In genomic region chrX:47563801-47564315, GRCh38 we compare ENCODE assay signal across 15 cellular contexts. TPM values are rescaled to one million over a fixed set of nuclear protein-coding genes. Genes with fewer than 3 reads are reported as not detected.
DNase-seq lines count a peak whose midpoint lies in the region; ATAC-seq and TF ChIP-seq lines count a peak whose summit lies in the region.
"Had no signal": no experiment of that assay in that cellular context is flagged by ENCODE, and none has a peak within 500 bp of the region (broad histone marks: within the 10 kb centered on the region; RNA-seq: fewer than 3 reads in every experiment).

No MANE protein-coding gene starts in this region.

- H3K27ac ChIP-seq in SJSA1, result peak overlapping the region; percentile 21
- no peak overlapping the region for H3K27ac ChIP-seq in left ventricle myocardium inferior (replicated peaks)
- H3K27ac ChIP-seq: esophagus muscularis mucosa, parathyroid adenoma had no signal

- H3K9me3 ChIP-seq in SJSA1 (replicated peaks), result no peaks in the 10 kb centered on the region
- no peaks in the 10 kb centered on the region for H3K9me3 ChIP-seq in skeletal muscle satellite cell (replicated peaks; ENCODE audit: low read length)
- no peaks in the 10 kb centered on the region for H3K9me3 ChIP-seq in left ventricle myocardium inferior (replicated peaks)

- peaks cover 25% of the 10 kb centered on the region for H3K36me3 Mint-ChIP-seq in activated naive CD4-positive, alpha-beta T cell treated with anti-CD3 and anti-CD28 coated beads, Interleukin-2, amount 10 ng/mL, durations not matched to agents 7 days and 5 days
- peaks cover 44% of the 10 kb centered on the region for H3K36me3 Mint-ChIP-seq in central memory CD8-positive, alpha-beta T cell (ENCODE audit: insufficient read depth)
- H3K36me3 Mint-ChIP-seq in WTC11, result peaks cover 27% of the 10 kb centered on the region

- H3K36me3 ChIP-seq in SJSA1 (peaks cover 46% of the 10 kb centered on the region), skeletal muscle satellite cell (ENCODE audit: insufficient read depth, low read length) (peaks cover 30% of the 10 kb centered on the region), left ventricle myocardium inferior (peaks cover 49% of the 10 kb centered on the region)

- peaks cover 20% of the 10 kb centered on the region for H3K4me1 ChIP-seq in SJSA1 (replicated peaks)
- H3K4me1 ChIP-seq in skeletal muscle satellite cell (ENCODE audit: control insufficient read depth, insufficient read depth, low read length), result peaks cover 18% of the 10 kb centered on the region
- peaks cover 17% of the 10 kb centered on the region for H3K4me1 ChIP-seq in left ventricle myocardium inferior
- H3K4me1 ChIP-seq: parathyroid adenoma had no signal

- H3K9ac ChIP-seq in skeletal muscle satellite cell (ENCODE audit: low read depth, low read length), result no peak overlapping the region
- H3K9ac ChIP-seq: parathyroid adenoma had no signal

- no peaks in the 10 kb centered on the region for H3K27me3 Mint-ChIP-seq in activated naive CD4-positive, alpha-beta T cell treated with anti-CD3 and anti-CD28 coated beads, Interleukin-2, amount 10 ng/mL, durations not matched to agents 7 days and 5 days
- H3K27me3 Mint-ChIP-seq in central memory CD8-positive, alpha-beta T cell, result no peaks in the 10 kb centered on the region
- no peaks in the 10 kb centered on the region for H3K27me3 Mint-ChIP-seq in WTC11 (ENCODE audit: low read depth)

- H3K27me3 ChIP-seq in SJSA1 (replicated peaks) (no peaks in the 10 kb centered on the region), skeletal muscle satellite cell (ENCODE audit: control insufficient read depth, insufficient read depth, low read length) (no peaks in the 10 kb centered on the region), left ventricle myocardium inferior (ENCODE audit: low read depth) (no peaks in the 10 kb centered on the region)
- H3K27me3 ChIP-seq: esophagus muscularis mucosa had no signal

- CTCF ChIA-PET in activated naive CD4-positive, alpha-beta T cell treated with anti-CD3 and anti-CD28 coated beads, Interleukin-2, amount 10 ng/mL, durations not matched to agents 7 days and 5 days (lab: Charles Lee), result interaction anchor here (1.2 kb wide), 1 partner anchor 66 kb away, joined by 3 read pairs; the partner anchor contains the start of gene CFP
- CTCF ChIA-PET in WTC11 (lab: Charles Lee), result no interaction called here

- H3K4me3 ChIP-seq in SJSA1, result no peak overlapping the region
- H3K4me3 ChIP-seq in skeletal muscle satellite cell (ENCODE audit: low read length), result no peak overlapping the region
- no peak overlapping the region for H3K4me3 ChIP-seq in left ventricle myocardium inferior
- H3K4me3 ChIP-seq: esophagus muscularis mucosa had no signal

- no peak overlapping the region for H3K27ac Mint-ChIP-seq in activated naive CD4-positive, alpha-beta T cell treated with anti-CD3 and anti-CD28 coated beads, Interleukin-2, amount 10 ng/mL, durations not matched to agents 7 days and 5 days
- peak overlapping the region; percentile 53 for H3K27ac Mint-ChIP-seq in central memory CD8-positive, alpha-beta T cell (ENCODE audit: low read depth)
- no peak overlapping the region for H3K27ac Mint-ChIP-seq in WTC11
- H3K27ac Mint-ChIP-seq: H9 had no signal

- POLR2A ChIA-PET in WTC11 (lab: Charles Lee), result no interaction called here

- TF ChIP-seq CTCF in WTC11 (IDR thresholded peaks at IDR 0.05) (no peak), GM10266 (IDR thresholded peaks at IDR 0.05; ENCODE audit: control insufficient read depth, insufficient read depth, low read depth, missing control alignments) (no peak), left ventricle myocardium inferior (IDR thresholded peaks at IDR 0.05; ENCODE audit: borderline replicate concordance) (no peak)

- peak overlapping the region; percentile 39 for H3K4me2 ChIP-seq in skeletal muscle satellite cell (ENCODE audit: low read length)

- ATAC-seq in central memory CD8-positive, alpha-beta T cell (replicated peaks; ENCODE audit: extremely low read depth, poor library complexity, severe bottlenecking), result no peak
- ATAC-seq in WTC11, result no peak

- peaks cover 42% of the 10 kb centered on the region for H3K4me1 Mint-ChIP-seq in activated naive CD4-positive, alpha-beta T cell treated with anti-CD3 and anti-CD28 coated beads, Interleukin-2, amount 10 ng/mL, durations not matched to agents 7 days and 5 days
- peaks cover 30% of the 10 kb centered on the region for H3K4me1 Mint-ChIP-seq in central memory CD8-positive, alpha-beta T cell
- H3K4me1 Mint-ChIP-seq in WTC11, result peaks cover 13% of the 10 kb centered on the region

- H3K9me3 Mint-ChIP-seq in activated naive CD4-positive, alpha-beta T cell treated with anti-CD3 and anti-CD28 coated beads, Interleukin-2, amount 10 ng/mL, durations not matched to agents 7 days and 5 days, result no peaks in the 10 kb centered on the region
- no peaks in the 10 kb centered on the region for H3K9me3 Mint-ChIP-seq in central memory CD8-positive, alpha-beta T cell
- H3K9me3 Mint-ChIP-seq in WTC11, result no peaks in the 10 kb centered on the region

- intact Hi-C loops in left ventricle myocardium inferior (cut with micrococcal nuclease), result no loop called here

- no peak overlapping the region for H3K4me3 Mint-ChIP-seq in activated naive CD4-positive, alpha-beta T cell treated with anti-CD3 and anti-CD28 coated beads, Interleukin-2, amount 10 ng/mL, durations not matched to agents 7 days and 5 days
- peak overlapping the region; percentile 48 for H3K4me3 Mint-ChIP-seq in central memory CD8-positive, alpha-beta T cell
- H3K4me3 Mint-ChIP-seq in WTC11, result no peak overlapping the region

- DNase-seq in activated naive CD4-positive, alpha-beta T cell treated with Interleukin-2 at 50 U/mL for 16 hours, result peak; percentile 13
- no peak for DNase-seq in activated naive CD4-positive, alpha-beta T cell treated with anti-CD3 and anti-CD28 coated beads, Interleukin-2, amount 10 ng/mL, durations not matched to agents 7 days and 5 days
- DNase-seq in SJSA1 (ENCODE audit: low read depth in 1 of 2, low spot score in 2 of 2) (no peak), WTC11 (ENCODE audit: low spot score) (no peak), GM10266 (ENCODE audit: extremely low spot score) (no peak), left ventricle myocardium inferior (no peak)
- DNase-seq in central memory CD8-positive, alpha-beta T cell (ENCODE audit: low spot score in 2 of 2), result no peak
- DNase-seq: H9; NCI-H1105 treated with DMSO at 0.1 percent for 48 hours; NCI-H510A; Right ventricle myocardium superior; stimulated activated CD8-positive, alpha-beta memory T cell treated with anti-CD3 and anti-CD28 coated beads, Interleukin-4, amount 100 ng/mL, for 48 hours had no signal

TF ChIP-seq in WTC11, 78 proteins besides CTCF, POLR2A, EP300 and RAD21 (continues in another document):
- TF ChIP-seq FOXK1 (CRISPR knock-in tag; IDR thresholded peaks at IDR 0.05) (no peak), HMGXB4 (CRISPR knock-in tag; IDR thresholded peaks at IDR 0.05) (no peak), EMX1 (CRISPR knock-in tag; IDR thresholded peaks at IDR 0.05) (no peak), E2F4 (CRISPR knock-in tag; IDR thresholded peaks at IDR 0.05; ENCODE audit: borderline replicate concordance, low read depth) (no peak), USF2 (CRISPR knock-in tag; IDR thresholded peaks at IDR 0.05) (no peak), E2F5 (CRISPR knock-in tag; IDR thresholded peaks at IDR 0.05) (no peak)

RNA-seq across cellular contexts. Expression of gene ARAF, which starts 2.9 kb away (rescaled TPM):
- total RNA-seq in SJSA1 (2014; rRNA removed; shearing (Covaris generic)), result 29.8 and 30.1 TPM in 2 replicates
- total RNA-seq in skeletal muscle satellite cell (2012; rRNA removed), result 10.6 and 19.9 TPM in 2 replicates
- 52.5 to 55.8 TPM (median 55.1 TPM) in 3 replicates for total RNA-seq in WTC11 (2021)
- 76.4 TPM for total RNA-seq in left ventricle myocardium inferior

RNA-seq across cellular contexts. Expression of gene TIMP1, which starts 18.4 kb away (rescaled TPM):
- total RNA-seq in SJSA1 (2014; rRNA removed; shearing (Covaris generic)), result 245 and 330 TPM in 2 replicates
- 943 and 1,314 TPM in 2 replicates for total RNA-seq in skeletal muscle satellite cell (2012; rRNA removed)
- total RNA-seq in WTC11 (2021) (35.4 to 50.8 TPM (median 50.1 TPM) in 3 replicates), left ventricle myocardium inferior (99.3 TPM)

RNA-seq across cellular contexts. Expression of gene SYN1, which starts 55.8 kb away (rescaled TPM):
- 0.53 and 1.5 TPM in 2 replicates for total RNA-seq in SJSA1 (2014; rRNA removed; shearing (Covaris generic))
- total RNA-seq in skeletal muscle satellite cell (2012; rRNA removed), result 0.22 TPM in 1 of 2 replicates, not detected in the other
- total RNA-seq in WTC11 (2021) (7.1 to 8.3 TPM (median 7.3 TPM) in 3 replicates), left ventricle myocardium inferior (13.9 TPM)
